8 cellular contexts compared by ENCODE assay signal in genomic region chr1:16213544-16213943, GRCh38. TPM values are rescaled to one million over a fixed set of nuclear protein-coding genes. Genes with fewer than 3 reads are reported as not detected.
"Had no signal": no experiment of that assay in that cellular context is flagged by ENCODE, and none has a peak within 500 bp of the region (broad histone marks: within the 10 kb centered on the region; RNA-seq: fewer than 3 reads in every experiment).

No MANE protein-coding gene starts in this region.

RNA-seq across cellular contexts. Expression of gene EPHA2, which starts 57.7 kb away (rescaled TPM):
- total RNA-seq: activated B cell treated with CpG ODN at 0.5 μM for 24 hours; activated CD4-positive, alpha-beta T cell treated with anti-CD3 and anti-CD28 coated beads, Interleukin-2, amount 10 ng/mL, durations not matched to agents 24 days and 14 days; activated CD8-positive, alpha-beta memory T cell treated with anti-CD3 and anti-CD28 coated beads for 36 hours; activated CD8-positive, alpha-beta T cell treated with anti-CD3 and anti-CD28 coated beads for 36 hours; activated T-helper 1 cell treated with anti-CD3 and anti-CD28 coated beads, Interleukin-12 subunit alpha, Interleukin-12 subunit beta, Interleukin-2, Interleukin-4 antibody, amounts not matched to agents 30 ng/mL and 10 ng/mL and 1 ng/mL, durations not matched to agents 14 hours and 24 hours and 36 hours; T-helper 1 cell treated with Interleukin-12 subunit alpha and Interleukin-12 subunit beta and Interleukin-4 antibody, amounts not matched to agents 30 ng/mL and 1 ng/mL, for 36 hours; T-helper 17 cell; T-helper 2 cell treated with Interferon-gamma antibody and Interleukin-4, amounts not matched to agents 100 ng/mL and 5 ng/mL, for 36 hours had no signal
